In genomic region chr22:27594020-27594419, GRCh38 we compare ENCODE assay signal across 33 cellular contexts.
"Had no signal": no experiment of that assay in that cellular context is flagged by ENCODE, and none has a peak within 500 bp of the region (broad histone marks: within the 10 kb centered on the region; RNA-seq: fewer than 3 reads in every experiment).

No MANE protein-coding gene starts in this region.

- ATAC-seq: activated T-cell treated with anti-CD3 and anti-CD28 coated beads, Interleukin-2, amount 50 U/mL, for 72 hours; esophagus mucosa; T-helper 17 cell had no signal

- H3K4me3 Mint-ChIP-seq: activated CD4-positive, alpha-beta memory T cell treated with anti-CD3 and anti-CD28 coated beads, Interleukin-2, amount 10 ng/mL, durations not matched to agents 7 days and 5 days; activated CD4-positive, alpha-beta T cell treated with anti-CD3 and anti-CD28 coated beads, Interleukin-2, amount 10 ng/mL, durations not matched to agents 7 days and 5 days; activated naive CD8-positive, alpha-beta T cell; activated T-cell treated with anti-CD3 and anti-CD28 coated beads, Interleukin-2, amount 50 U/mL, for 24 hours; activated T-cell treated with anti-CD3 and anti-CD28 coated beads, Interleukin-2, amount 50 U/mL, for 72 hours; central memory CD8-positive, alpha-beta T cell; dendritic cell treated with granulocyte-macrophage colony-stimulating factor and Interleukin-4, amounts not matched to agents 40 ng/mL and 50 ng/mL, for 4 days; endodermal cell; T-helper 17 cell; T-helper 2 cell treated with Interferon-gamma antibody and Interleukin-4, amounts not matched to agents 5 μg/mL and 100 μg/mL, for 36 hours had no signal

- H3K27me3 Mint-ChIP-seq: activated CD4-positive, alpha-beta memory T cell treated with anti-CD3 and anti-CD28 coated beads, Interleukin-2, amount 10 ng/mL, durations not matched to agents 7 days and 5 days; central memory CD8-positive, alpha-beta T cell; dendritic cell treated with granulocyte-macrophage colony-stimulating factor and Interleukin-4, amounts not matched to agents 40 ng/mL and 50 ng/mL, for 4 days had no signal

- H3K36me3 ChIP-seq: brain microvascular endothelial cell, WERI-Rb-1 had no signal

- H3K27ac ChIP-seq: brain microvascular endothelial cell, coronary artery, dorsolateral prefrontal cortex, WERI-Rb-1 had no signal

- FAIRE-seq: astrocyte, bronchial epithelial cell, frontal cortex had no signal

- H3K4me3 ChIP-seq: coronary artery, dorsolateral prefrontal cortex had no signal

- DNase-seq: activated CD4-positive, alpha-beta memory T cell treated with anti-CD3 and anti-CD28 coated beads, Interleukin-2, amount 10 ng/mL, durations not matched to agents 7 days and 5 days; activated CD4-positive, alpha-beta T cell treated with anti-CD3 and anti-CD28 coated beads for 4 hours; activated CD4-positive, alpha-beta T cell treated with anti-CD3 and anti-CD28 coated beads, Interleukin-2, amount 10 ng/mL, durations not matched to agents 7 days and 5 days; activated CD4-positive, alpha-beta T cell treated with anti-CD3 and anti-CD28 coated beads, Interleukin-2, amount 50 U/mL, for 4 hours; activated CD4-positive, CD25-positive, alpha-beta regulatory T cell; activated CD4-positive, CD25-positive, alpha-beta regulatory T cell treated with anti-CD3 and anti-CD28 coated beads, Interleukin-2, amount 50 U/mL, for 72 hours; activated CD8-positive, alpha-beta memory T cell treated with anti-CD3 and anti-CD28 coated beads, Interleukin-2, amount 50 U/mL, for 48 hours; activated gamma-delta T cell; activated naive CD4-positive, alpha-beta T cell; activated naive CD4-positive, alpha-beta T cell treated with anti-CD3 and anti-CD28 coated beads, Interleukin-2, amount 50 U/mL, for 16 hours; activated T-cell treated with anti-CD3 and anti-CD28 coated beads for 4 hours; activated T-cell treated with anti-CD3 and anti-CD28 coated beads, Interleukin-2, amount 50 U/mL, for 24 hours; activated T-cell treated with anti-CD3 and anti-CD28 coated beads, Interleukin-2, amount 50 U/mL, for 72 hours; amniotic stem cell; anterior cingulate cortex; brain microvascular endothelial cell; dorsolateral prefrontal cortex; effector memory CD4-positive, alpha-beta T cell; endodermal cell; foreskin fibroblast; head of caudate nucleus; T-helper 17 cell; T1000; WERI-Rb-1 had no signal

- H3K9me3 Mint-ChIP-seq: activated CD4-positive, alpha-beta T cell treated with anti-CD3 and anti-CD28 coated beads, Interleukin-2, amount 10 ng/mL, durations not matched to agents 7 days and 5 days; activated T-cell treated with anti-CD3 and anti-CD28 coated beads, Interleukin-2, amount 50 U/mL, for 24 hours; central memory CD8-positive, alpha-beta T cell; dendritic cell treated with granulocyte-macrophage colony-stimulating factor and Interleukin-4, amounts not matched to agents 40 ng/mL and 50 ng/mL, for 4 days; endodermal cell; T-helper 2 cell treated with Interferon-gamma antibody and Interleukin-4, amounts not matched to agents 5 μg/mL and 100 μg/mL, for 36 hours had no signal

- H3K27me3 ChIP-seq: brain microvascular endothelial cell, dorsolateral prefrontal cortex had no signal

- H3K4me1 Mint-ChIP-seq: activated CD4-positive, alpha-beta memory T cell treated with anti-CD3 and anti-CD28 coated beads, Interleukin-2, amount 10 ng/mL, durations not matched to agents 7 days and 5 days; activated CD4-positive, alpha-beta T cell treated with anti-CD3 and anti-CD28 coated beads, Interleukin-2, amount 10 ng/mL, durations not matched to agents 7 days and 5 days; central memory CD8-positive, alpha-beta T cell; T-helper 17 cell had no signal

- H3K36me3 Mint-ChIP-seq: activated naive CD8-positive, alpha-beta T cell had no signal

- H3K27ac Mint-ChIP-seq: activated CD4-positive, alpha-beta memory T cell treated with anti-CD3 and anti-CD28 coated beads, Interleukin-2, amount 10 ng/mL, durations not matched to agents 7 days and 5 days; activated CD4-positive, alpha-beta T cell treated with anti-CD3 and anti-CD28 coated beads, Interleukin-2, amount 10 ng/mL, durations not matched to agents 7 days and 5 days; activated naive CD8-positive, alpha-beta T cell; activated T-cell treated with anti-CD3 and anti-CD28 coated beads, Interleukin-2, amount 50 U/mL, for 24 hours; activated T-cell treated with anti-CD3 and anti-CD28 coated beads, Interleukin-2, amount 50 U/mL, for 72 hours; dendritic cell treated with granulocyte-macrophage colony-stimulating factor and Interleukin-4, amounts not matched to agents 40 ng/mL and 50 ng/mL, for 4 days; endodermal cell; T-helper 17 cell; T-helper 2 cell treated with Interferon-gamma antibody and Interleukin-4, amounts not matched to agents 5 μg/mL and 100 μg/mL, for 36 hours had no signal
